In genomic region chr14:23035303-23036164, GRCh38 we compare ENCODE assay signal across 9 cellular contexts. TPM values are rescaled to one million over a fixed set of nuclear protein-coding genes. Genes with fewer than 3 reads are reported as not detected.
A peak's percentile ranks its signal among the peaks of the same experiment; 100 is the strongest.
DNase-seq lines count a peak whose midpoint lies in the region; FAIRE-seq and TF ChIP-seq lines count a peak whose summit lies in the region.
"Had no signal": no experiment of that assay in that cellular context is flagged by ENCODE, and none has a peak within 500 bp of the region (broad histone marks: within the 10 kb centered on the region; RNA-seq: fewer than 3 reads in every experiment).

No MANE protein-coding gene starts in this region.

- FAIRE-seq in D721Med (lab: Jason Lieb, UNC) = no peak

- H3K27me3 ChIP-seq in adipocyte (replicated peaks; ENCODE audit: control insufficient read depth, insufficient read depth, low read length) (no peaks in the 10 kb centered on the region), kidney epithelial cell (ENCODE audit: control insufficient read depth, insufficient read depth, low read length) (no peaks in the 10 kb centered on the region), subcutaneous abdominal adipose tissue (ENCODE audit: control insufficient read depth in 5 of 5, insufficient read depth in 4 of 5, low read length in 5 of 5) (no peaks in the 10 kb centered on the region)

- H3K27ac ChIP-seq in subcutaneous abdominal adipose tissue (ENCODE audit: low read depth, low read length) = peak overlapping the region; percentile 98

- peak overlapping the region; percentile 92 for H3K4me3 Mint-ChIP-seq in T-helper 1 cell treated with Interleukin-12 subunit alpha and Interleukin-12 subunit beta and Interleukin-4 antibody, amounts not matched to agents 30 μg/mL and 1 μg/mL, for 36 hours

- no peaks in the 10 kb centered on the region for H3K27me3 Mint-ChIP-seq in T-helper 1 cell treated with Interleukin-12 subunit alpha and Interleukin-12 subunit beta and Interleukin-4 antibody, amounts not matched to agents 30 μg/mL and 1 μg/mL, for 36 hours (ENCODE audit: low read depth)

- H3K9me3 Mint-ChIP-seq in T-helper 1 cell treated with Interleukin-12 subunit alpha and Interleukin-12 subunit beta and Interleukin-4 antibody, amounts not matched to agents 30 μg/mL and 1 μg/mL, for 36 hours = no peaks in the 10 kb centered on the region

- H3K9ac ChIP-seq in adipocyte (ENCODE audit: low read length) (peak overlapping the region; percentile 100), subcutaneous abdominal adipose tissue (ENCODE audit: low read length in 5 of 5) (peak overlapping the region; percentile 90 to 99 (median 98))

- H3K4me1 ChIP-seq in adipocyte (ENCODE audit: control insufficient read depth, insufficient read depth, low read length) (peaks cover 14% of the 10 kb centered on the region), subcutaneous abdominal adipose tissue (ENCODE audit: control insufficient read depth in 5 of 5, insufficient read depth in 5 of 5, low read length in 5 of 5) (peaks cover 3 to 22% (median 20%) of the 10 kb centered on the region in 5 donors)

- H3K9me3 ChIP-seq in adipocyte (ENCODE audit: control insufficient read depth, low read length) (no peaks in the 10 kb centered on the region), subcutaneous abdominal adipose tissue (ENCODE audit: control insufficient read depth in 5 of 5, low read length in 5 of 5) (no peaks in the 10 kb centered on the region)

- no peak for TF ChIP-seq CTCF in kidney epithelial cell (IDR thresholded peaks at IDR 0.05; ENCODE audit: insufficient read depth, low read length, poor library complexity, severe bottlenecking)
- no peak for TF ChIP-seq CTCF in D721Med (IDR thresholded peaks at IDR 0.05; ENCODE audit: insufficient read depth, missing control alignments)

- DNase-seq in T-helper 1 cell (no peak), adipocyte (ENCODE audit: low read depth) (no peak), kidney epithelial cell (ENCODE audit: low read depth) (no peak), D721Med (ENCODE audit: insufficient read length, low spot score) (no peak), GF-D8 (lab: John Stamatoyannopoulos, UW) (no peak), cerebellum (ENCODE audit: low spot score) (no peak)

- H3K36me3 Mint-ChIP-seq in T-helper 1 cell treated with Interleukin-12 subunit alpha and Interleukin-12 subunit beta and Interleukin-4 antibody, amounts not matched to agents 30 μg/mL and 1 μg/mL, for 36 hours (ENCODE audit: low read depth) = peaks cover 18% of the 10 kb centered on the region

- peak overlapping the region; percentile 98 for H3K27ac Mint-ChIP-seq in T-helper 1 cell treated with Interleukin-12 subunit alpha and Interleukin-12 subunit beta and Interleukin-4 antibody, amounts not matched to agents 30 μg/mL and 1 μg/mL, for 36 hours

- peaks cover 21% of the 10 kb centered on the region for H3K4me1 Mint-ChIP-seq in T-helper 1 cell treated with Interleukin-12 subunit alpha and Interleukin-12 subunit beta and Interleukin-4 antibody, amounts not matched to agents 30 μg/mL and 1 μg/mL, for 36 hours (ENCODE audit: low read depth)

- peaks cover 24% of the 10 kb centered on the region for H3K36me3 ChIP-seq in adipocyte (ENCODE audit: control insufficient read depth, insufficient read depth, low read length, severe bottlenecking)
- peaks cover 3% of the 10 kb centered on the region for H3K36me3 ChIP-seq in kidney epithelial cell (ENCODE audit: control insufficient read depth, insufficient read depth, low read length)
- H3K36me3 ChIP-seq in subcutaneous abdominal adipose tissue (ENCODE audit: control insufficient read depth in 5 of 5, insufficient read depth in 5 of 5, low read length in 5 of 5) = peaks cover 8 to 25% (median 18%) of the 10 kb centered on the region in 5 donors

- H3K4me3 ChIP-seq in adipocyte (ENCODE audit: low read length) (peak overlapping the region; percentile 97), kidney epithelial cell (ENCODE audit: low read depth, low read length) (peak overlapping the region; percentile 81), subcutaneous abdominal adipose tissue (ENCODE audit: low read depth in 1 of 5, low read length in 5 of 5) (peak overlapping the region; percentile 79 to 96 (median 93))

RNA-seq across cellular contexts. Expression of gene PSMB5, which starts 0.8 kb away (rescaled TPM):
- total RNA-seq in kidney epithelial cell = 199 and 244 TPM in 2 replicates
- total RNA-seq in cerebellum = 74.6 TPM

RNA-seq across cellular contexts. Expression of gene PSMB11, which starts 6.5 kb away (rescaled TPM):
- total RNA-seq in kidney epithelial cell (not detected in 2 replicates), cerebellum (not detected)
- total RNA-seq: myocyte had no signal

RNA-seq across cellular contexts. Expression of gene CDH24, which starts 21.8 kb away (rescaled TPM):
- total RNA-seq in kidney epithelial cell (5.9 and 7.0 TPM in 2 replicates), cerebellum (17.5 TPM)

RNA-seq across cellular contexts. Expression of gene C14orf93, which starts 25.6 kb away (rescaled TPM):
- 8.4 and 9.7 TPM in 2 replicates for total RNA-seq in kidney epithelial cell
- total RNA-seq in cerebellum = 5.2 TPM

RNA-seq across cellular contexts. Expression of gene AJUBA, which starts 53.2 kb away (rescaled TPM):
- total RNA-seq in kidney epithelial cell = 87.2 and 90.8 TPM in 2 replicates
- 7.4 TPM for total RNA-seq in cerebellum
